Comparison of ENCODE assay signal across 8 cellular contexts in the genomic region with DNA sequence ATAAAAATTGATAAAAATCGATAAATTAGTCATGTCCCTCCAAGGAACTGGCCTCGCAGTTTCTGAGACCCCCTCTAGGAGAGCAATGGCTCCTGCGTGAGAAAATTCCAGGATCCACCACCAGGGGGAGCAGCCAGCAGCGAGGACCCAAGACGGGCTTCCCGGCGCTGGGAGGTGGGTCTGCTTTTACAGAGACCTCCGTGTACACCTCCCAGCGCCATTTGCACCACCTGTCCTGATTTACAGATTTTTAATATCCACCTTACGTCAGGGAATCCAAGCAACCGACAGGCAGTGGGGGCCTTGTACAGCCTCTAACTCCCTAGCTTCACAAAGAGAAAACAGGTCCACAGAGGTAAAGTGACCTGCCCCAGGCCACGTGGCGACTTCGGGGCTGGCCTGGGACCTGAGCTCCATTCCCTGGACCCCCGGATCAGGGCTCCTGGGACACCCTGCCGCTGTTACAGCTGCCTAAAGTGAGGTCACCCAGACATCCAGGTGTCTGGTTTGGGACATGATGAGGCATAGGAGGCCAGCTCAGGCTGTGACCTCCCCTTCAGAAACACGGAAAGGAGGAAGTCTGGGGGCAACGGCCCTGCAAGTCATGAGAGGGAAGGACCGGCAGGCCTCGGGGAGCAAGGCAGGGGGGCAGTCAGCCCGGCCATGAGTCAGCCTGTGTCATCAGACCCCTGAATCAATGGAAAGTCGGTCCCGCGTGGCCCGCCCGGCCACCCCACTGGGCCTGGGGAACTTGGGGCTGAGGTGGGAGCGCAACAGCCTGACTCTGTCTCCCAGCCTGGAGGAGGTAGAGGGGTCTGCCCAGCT. TPM values are rescaled to one million over a fixed set of nuclear protein-coding genes. Genes with fewer than 3 reads are reported as not detected.
DNase-seq lines count a peak whose midpoint lies in the region; ATAC-seq, FAIRE-seq and TF ChIP-seq lines count a peak whose summit lies in the region.

No MANE protein-coding gene starts in this region.

- H3K4me2 ChIP-seq in A549 (peak overlapping the region; percentile 74), endothelial cell of umbilical vein (ENCODE audit: insufficient read depth, low read length) (peak overlapping the region; percentile 65)

- peak; percentile 75 for TF ChIP-seq CTCF in A549 (IDR thresholded peaks at IDR 0.05)
- TF ChIP-seq CTCF in GM13976 (IDR thresholded peaks at IDR 0.05; ENCODE audit: borderline replicate concordance, control extremely low read depth, extremely low read depth, insufficient read depth, missing control alignments) = peak; percentile 88
- peak; percentile 82 to 93 for TF ChIP-seq CTCF in endothelial cell of umbilical vein (IDR thresholded peaks at IDR 0.05; ENCODE audit: extremely low read depth in 1 of 2, insufficient read depth in 1 of 2, low read depth in 1 of 2, low read length in 2 of 2)

- intact Hi-C loops in endothelial cell of umbilical vein (cut with micrococcal nuclease) = loop anchor here (1.0 kb wide), 2 partner anchors 24 to 124 kb away; a partner anchor contains a TSS

- DNase-seq in A549 (ENCODE audit: low read depth in 1 of 2, low spot score in 1 of 2) = peak in 1 of 2 experiments; percentile 67
- DNase-seq in GM13976 (ENCODE audit: low spot score) = peak; percentile 81
- DNase-seq in NOMO-1 (lab: John Stamatoyannopoulos, UW; ENCODE audit: unreplicated experiment in 2 of 2) = peak; percentile 60 to 71
- DNase-seq in activated CD8-positive, alpha-beta memory T cell treated with anti-CD3 and anti-CD28 coated beads, Interleukin-2, amount 50 U/mL, for 1 hour (ENCODE audit: extremely low read depth) = peak; percentile 47
- peak; percentile 57 for DNase-seq in endothelial cell of umbilical vein (ENCODE audit: low read depth, low spot score)
- DNase-seq in naive B cell = peak; percentile 72

- H3K9me3 ChIP-seq in A549 (no peaks in the 10 kb centered on the region), endothelial cell of umbilical vein (replicated peaks; ENCODE audit: control insufficient read depth, insufficient read depth, low read length) (no peaks in the 10 kb centered on the region)

- peak overlapping the region; percentile 22 to 86 (median 68) for H3K4me3 Mint-ChIP-seq in naive B cell
- peak overlapping the region; percentile 31 for H3K4me3 Mint-ChIP-seq in stimulated activated memory B cell treated with anti-CD40 and anti-IgM and Interleukin-4, amounts not matched to agents 10 μg/mL and 1 μg/mL and 100 μg/mL, for 72 hours

- no peaks in the 10 kb centered on the region for H3K36me3 ChIP-seq in endothelial cell of umbilical vein (ENCODE audit: control insufficient read depth in 2 of 2, extremely low read depth in 1 of 2, insufficient read depth in 2 of 2, low read length in 2 of 2)

- dilution Hi-C loops in endothelial cell of umbilical vein (cut with MboI; ENCODE audit: extremely low pct_ligation_motif_present, low sequenced_read_pairs) = no loop called here

- no peak for TF ChIP-seq EP300 in A549 (IDR thresholded peaks at IDR 0.05)

- no peaks in the 10 kb centered on the region for H4K20me1 ChIP-seq in endothelial cell of umbilical vein (replicated peaks; ENCODE audit: control insufficient read depth, extremely low read depth, insufficient read depth, low read length)

- H3K36me3 Mint-ChIP-seq in naive B cell = no peaks in the 10 kb centered on the region
- H3K36me3 Mint-ChIP-seq in stimulated activated memory B cell treated with anti-CD40 and anti-IgM and Interleukin-4, amounts not matched to agents 10 μg/mL and 1 μg/mL and 100 μg/mL, for 72 hours = no peaks in the 10 kb centered on the region

- peaks cover 19 to 36% (median 29%) of the 10 kb centered on the region in 3 donors for H3K4me1 Mint-ChIP-seq in naive B cell
- H3K4me1 Mint-ChIP-seq in stimulated activated memory B cell treated with anti-CD40 and anti-IgM and Interleukin-4, amounts not matched to agents 10 μg/mL and 1 μg/mL and 100 μg/mL, for 72 hours = peaks cover 44% of the 10 kb centered on the region

- peak overlapping the region; percentile 94 for H2AFZ ChIP-seq in endothelial cell of umbilical vein (ENCODE audit: low read depth, low read length)

- in situ Hi-C loops in GM13976 (cut with MboI; ENCODE audit: low sequenced_read_pairs, unreplicated experiment) = loop anchor here (10.0 kb wide), 1 partner anchor 158 kb away; no protein-coding TSS in a partner anchor

- H3K27ac ChIP-seq in A549 (peak overlapping the region; percentile 99 to 100), endothelial cell of umbilical vein (ENCODE audit: insufficient read depth, low read depth, low read length) (no peak overlapping the region)

- H3K27me3 Mint-ChIP-seq in naive B cell = peaks cover 0 to 11% (median 8%) of the 10 kb centered on the region in 3 donors
- peaks cover 13% of the 10 kb centered on the region for H3K27me3 Mint-ChIP-seq in stimulated activated memory B cell treated with anti-CD40 and anti-IgM and Interleukin-4, amounts not matched to agents 10 μg/mL and 1 μg/mL and 100 μg/mL, for 72 hours

- peak overlapping the region in 5 of 6 donors; percentile 56 to 82 (median 57) for H3K27ac Mint-ChIP-seq in naive B cell
- no peak overlapping the region for H3K27ac Mint-ChIP-seq in stimulated activated memory B cell treated with anti-CD40 and anti-IgM and Interleukin-4, amounts not matched to agents 10 μg/mL and 1 μg/mL and 100 μg/mL, for 72 hours

- TF ChIP-seq RAD21 in A549 (conservative IDR thresholded peaks at IDR 0.05 in 1 of 2, IDR thresholded peaks at IDR 0.05 in 1 of 2) = peak; percentile 48 to 52; a peak in 4 of 5 replicates

- no peak overlapping the region for H3K4me3 ChIP-seq in A549
- no peak overlapping the region for H3K4me3 ChIP-seq in endothelial cell of umbilical vein (replicated peaks in 1 of 3; ENCODE audit: insufficient read depth in 1 of 3, low read depth in 1 of 3, low read length in 3 of 3)

- WGBS in A549 (ENCODE audit: missing lambda C conversion rate) = 20% methylated on average over 14 of the region's 27 CpGs

- POLR2A ChIA-PET in A549 (lab: Yijun Ruan, JAX) (no interaction called here), endothelial cell of umbilical vein (lab: Charles Lee) (no interaction called here)

- no peaks in the 10 kb centered on the region for H3K9me3 Mint-ChIP-seq in naive B cell
- H3K9me3 Mint-ChIP-seq in stimulated activated memory B cell treated with anti-CD40 and anti-IgM and Interleukin-4, amounts not matched to agents 10 μg/mL and 1 μg/mL and 100 μg/mL, for 72 hours = no peaks in the 10 kb centered on the region

- no peak overlapping the region for H3K9ac ChIP-seq in endothelial cell of umbilical vein (replicated peaks; ENCODE audit: extremely low read depth, insufficient read depth, low read length)

- H3K9me1 ChIP-seq in endothelial cell of umbilical vein (replicated peaks; ENCODE audit: control insufficient read depth, extremely low read depth, insufficient read depth, low read length) = no peaks in the 10 kb centered on the region

- no peak for FAIRE-seq in A549 (lab: Jason Lieb, UNC)
- peak; percentile 91 for FAIRE-seq in endothelial cell of umbilical vein (lab: Jason Lieb, UNC)

- ATAC-seq in A549 (peak; percentile 6 to 59; a peak in 3 of 6 replicates), naive B cell (ENCODE audit: low read depth in 2 of 2) (no peak), GM18870 (IDR thresholded peaks at IDR 0.05; ENCODE audit: unreplicated experiment) (no peak)
- no peak for ATAC-seq in stimulated activated memory B cell treated with anti-CD40 and anti-IgM and Interleukin-4, amounts not matched to agents 10 μg/mL and 1 μg/mL and 100 μg/mL, for 72 hours

- H3K4me1 ChIP-seq in A549 (peaks cover 55% of the 10 kb centered on the region), endothelial cell of umbilical vein (ENCODE audit: control insufficient read depth, extremely low read depth, insufficient read depth, low read length) (peaks cover 6% of the 10 kb centered on the region)

- no TSS peak for BruUV-seq in endothelial cell of umbilical vein (replicated peaks; lab: Mats Ljungman, UMichigan)

- CTCF ChIA-PET in A549 (lab: Yijun Ruan, JAX) = interaction anchor here (0.5 to 4.8 kb wide), 26 partner anchors 9 to 687 kb away, joined by 3 to 34 read pairs (median 4); a partner anchor contains a TSS
- CTCF ChIA-PET in endothelial cell of umbilical vein (lab: Charles Lee) = interaction anchor here (0.6 to 4.3 kb wide), 17 partner anchors 7 to 166 kb away, joined by 3 to 56 read pairs (median 5); a partner anchor contains a TSS

- no peak for TF ChIP-seq POLR2A in A549 (IDR thresholded peaks at IDR 0.05; ENCODE audit: low read length)
- TF ChIP-seq POLR2A in endothelial cell of umbilical vein (IDR thresholded peaks at IDR 0.05; ENCODE audit: low read depth, low read length) = no peak

- no peaks in the 10 kb centered on the region for H3K27me3 ChIP-seq in endothelial cell of umbilical vein (ENCODE audit: control insufficient read depth in 2 of 2, insufficient read depth in 2 of 2, low read length in 2 of 2)

- H3K79me2 ChIP-seq in endothelial cell of umbilical vein (ENCODE audit: control insufficient read depth, insufficient read depth, low read length) = no peaks in the 10 kb centered on the region

RNA-seq across cellular contexts. Expression of a gene that starts 3.5 kb away (rescaled TPM):
- not detected in 2 replicates for polyA plus RNA-seq in A549 (2011; rRNA removed)
- 0.03 and 0.09 TPM in 2 replicates for polyA plus RNA-seq in A549 (2012; cell fraction: cytosol; rRNA removed)
- polyA plus RNA-seq in A549 (2012; cell fraction: nucleus; rRNA removed) = 0.47 and 0.49 TPM in 2 replicates
- not detected in 3 replicates for polyA plus RNA-seq in A549 (2017; fragmentation: RNase III; extraction: RNeasy Plus Mini Kit Qiagen cat#74134 plus additional on column Dnase treatment)
- polyA minus RNA-seq in A549 (2011; rRNA and poly(A)+ RNA removed) = not detected in 2 replicates
- total RNA-seq in endothelial cell of umbilical vein = not detected in 2 replicates
- polyA plus RNA-seq in endothelial cell of umbilical vein = not detected in 2 replicates
- polyA plus RNA-seq in endothelial cell of umbilical vein (2011; cell fraction: cytosol; rRNA removed) = not detected in 2 replicates
- polyA plus RNA-seq in endothelial cell of umbilical vein (2011; cell fraction: nucleus; rRNA removed) = 0.07 TPM in 1 of 2 replicates, not detected in the other
- polyA plus RNA-seq in endothelial cell of umbilical vein (2012) = not detected in 2 replicates
- not detected in 2 replicates for polyA minus RNA-seq in endothelial cell of umbilical vein
- not detected for polyA minus RNA-seq in endothelial cell of umbilical vein (2011; cell fraction: cytosol; rRNA and poly(A)+ RNA removed)
- polyA minus RNA-seq in endothelial cell of umbilical vein (2011; cell fraction: nucleus; rRNA and poly(A)+ RNA removed) = not detected in 2 replicates
- 1 to 10 TPM in 5 of 6 donors, under 1 TPM in 1; 0.66 to 4.7 (median 1.3) TPM for polyA plus RNA-seq in naive B cell (ENCODE audit: low read depth in 6 of 6)

RNA-seq across cellular contexts. Expression of a gene that starts 16.6 kb away (rescaled TPM):
- polyA plus RNA-seq in A549 (2011; rRNA removed) (54.5 and 64.7 TPM in 2 replicates), A549 (2017; fragmentation: RNase III; extraction: RNeasy Plus Mini Kit Qiagen cat#74134 plus additional on column Dnase treatment) (40.7 to 49.3 TPM (median 44.3 TPM) in 3 replicates), endothelial cell of umbilical vein (0.12 and 0.35 TPM in 2 replicates), naive B cell (ENCODE audit: low read depth in 6 of 6) (not detected)
- 53.0 and 70.6 TPM in 2 replicates for polyA plus RNA-seq in A549 (2012; cell fraction: cytosol; rRNA removed)
- polyA plus RNA-seq in A549 (2012; cell fraction: nucleus; rRNA removed) = 279 and 384 TPM in 2 replicates
- 62.7 and 126 TPM in 2 replicates for polyA minus RNA-seq in A549 (2011; rRNA and poly(A)+ RNA removed)
- total RNA-seq in endothelial cell of umbilical vein = 0.27 and 0.35 TPM in 2 replicates
- 0.06 and 0.16 TPM in 2 replicates for polyA plus RNA-seq in endothelial cell of umbilical vein (2011; cell fraction: cytosol; rRNA removed)
- 0.66 and 1.1 TPM in 2 replicates for polyA plus RNA-seq in endothelial cell of umbilical vein (2011; cell fraction: nucleus; rRNA removed)
- 0.56 and 0.87 TPM in 2 replicates for polyA plus RNA-seq in endothelial cell of umbilical vein (2012)
- 0.19 TPM in 1 of 2 replicates, not detected in the other for polyA minus RNA-seq in endothelial cell of umbilical vein
- 1.1 TPM for polyA minus RNA-seq in endothelial cell of umbilical vein (2011; cell fraction: cytosol; rRNA and poly(A)+ RNA removed)
- 0.24 and 1.2 TPM in 2 replicates for polyA minus RNA-seq in endothelial cell of umbilical vein (2011; cell fraction: nucleus; rRNA and poly(A)+ RNA removed)

RNA-seq across cellular contexts. Expression of a gene that starts 26.2 kb away (rescaled TPM):
- polyA plus RNA-seq in A549 (2011; rRNA removed) = 11.3 and 12.2 TPM in 2 replicates
- polyA plus RNA-seq in A549 (2012; cell fraction: cytosol; rRNA removed) = 15.9 and 17.8 TPM in 2 replicates
- polyA plus RNA-seq in A549 (2012; cell fraction: nucleus; rRNA removed) = 32.2 and 52.9 TPM in 2 replicates
- polyA plus RNA-seq in A549 (2017; fragmentation: RNase III; extraction: RNeasy Plus Mini Kit Qiagen cat#74134 plus additional on column Dnase treatment) = 4.7 to 6.6 TPM (median 5.5 TPM) in 3 replicates
- 6.0 and 9.2 TPM in 2 replicates for polyA minus RNA-seq in A549 (2011; rRNA and poly(A)+ RNA removed)
- 7.2 and 8.1 TPM in 2 replicates for total RNA-seq in endothelial cell of umbilical vein
- polyA plus RNA-seq in endothelial cell of umbilical vein = 26.8 and 33.0 TPM in 2 replicates
- 11.7 and 14.0 TPM in 2 replicates for polyA plus RNA-seq in endothelial cell of umbilical vein (2011; cell fraction: cytosol; rRNA removed)
- polyA plus RNA-seq in endothelial cell of umbilical vein (2011; cell fraction: nucleus; rRNA removed) = 16.7 and 23.9 TPM in 2 replicates
- 7.7 and 11.1 TPM in 2 replicates for polyA plus RNA-seq in endothelial cell of umbilical vein (2012)
- 4.9 and 10.7 TPM in 2 replicates for polyA minus RNA-seq in endothelial cell of umbilical vein
- polyA minus RNA-seq in endothelial cell of umbilical vein (2011; cell fraction: cytosol; rRNA and poly(A)+ RNA removed) = 1.7 TPM
- polyA minus RNA-seq in endothelial cell of umbilical vein (2011; cell fraction: nucleus; rRNA and poly(A)+ RNA removed) = 6.8 and 7.1 TPM in 2 replicates
- 10 to 100 TPM in 5 of 6 donors, not detected in 1; 11.0 to 18.5 (median 14.7) TPM for polyA plus RNA-seq in naive B cell (ENCODE audit: low read depth in 6 of 6)

Comparison
In these comparisons a context has a peak if more than half of its experiments do, and no peak if none do; other contexts are left out.
1. ATAC-seq: peak in A549 (2 of 2); none in naive B cell (0 of 2), stimulated activated memory B cell treated with anti-CD40 and anti-IgM and Interleukin-4, amounts not matched to agents 10 μg/mL and 1 μg/mL and 100 μg/mL, for 72 hours (single experiment) and GM18870 (single experiment).
2. RNA of a gene that starts 16.6 kb away (polyA plus RNA-seq): 40.7 to 384 TPM in A549; 0.06 to 1.1 TPM in endothelial cell of umbilical vein and not detected in naive B cell; every median in the first group is over 10 times any median in the second.
3. Peak in every context shown above with its lines, with median percentiles within 50 percentile points of each other: CTCF ChIP-seq.